Comparison of ENCODE assay signal across 33 cellular contexts in the genomic region with DNA sequence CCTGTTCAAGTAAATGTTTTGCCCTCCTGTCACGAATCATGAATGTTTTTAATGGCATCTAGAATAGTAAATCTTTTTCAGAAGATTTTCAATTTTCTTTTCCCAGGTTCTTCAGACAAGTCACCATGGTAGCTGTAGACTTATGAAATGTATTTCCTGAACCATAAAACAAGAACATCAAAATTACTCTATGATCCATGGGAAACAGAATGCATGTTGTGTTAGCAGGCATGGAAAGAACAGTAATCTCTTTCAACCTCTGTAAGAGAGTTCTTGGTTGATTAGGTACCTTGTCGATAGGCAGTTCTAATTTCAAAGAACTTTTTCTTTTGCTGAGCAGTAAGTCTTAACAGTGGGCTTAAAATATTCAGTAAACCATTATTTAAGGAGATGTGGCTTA. TPM values are rescaled to one million over a fixed set of nuclear protein-coding genes. Genes with fewer than 3 reads are reported as not detected.
"Had no signal": no experiment of that assay in that cellular context is flagged by ENCODE, and none has a peak within 500 bp of the region (broad histone marks: within the 10 kb centered on the region; RNA-seq: fewer than 3 reads in every experiment).

No MANE protein-coding gene starts in this region.

- H3K9me3 ChIP-seq: ascending aorta, breast epithelium had no signal

- H3K27ac ChIP-seq: breast epithelium had no signal

- H3K27me3 ChIP-seq: ascending aorta, breast epithelium had no signal

- H3K4me1 ChIP-seq: breast epithelium had no signal

- H3K36me3 ChIP-seq: breast epithelium had no signal

- DNase-seq: activated CD4-positive, alpha-beta T cell treated with anti-CD3 and anti-CD28 coated beads for 1 hour; activated CD4-positive, alpha-beta T cell treated with anti-CD3 and anti-CD28 coated beads, Interleukin-2, amount 10 ng/mL, durations not matched to agents 24 days and 14 days; activated CD4-positive, alpha-beta T cell treated with anti-CD3 and anti-CD28 coated beads, Interleukin-2, amount 50 U/mL, for 4 hours; activated CD4-positive, CD25-positive, alpha-beta regulatory T cell; activated CD8-positive, alpha-beta T cell treated with anti-CD3 and anti-CD28 coated beads for 36 hours; activated effector memory CD4-positive, alpha-beta T cell treated with anti-CD3 and anti-CD28 coated beads, Interleukin-2, amount 50 U/mL, for 16 hours; activated naive CD4-positive, alpha-beta T cell; activated naive CD4-positive, alpha-beta T cell treated with anti-CD3 and anti-CD28 coated beads, Interleukin-2, amount 50 U/mL, for 16 hours; activated naive CD8-positive, alpha-beta T cell treated with anti-CD3 and anti-CD28 coated beads for 36 hours; activated T-cell treated with anti-CD3 and anti-CD28 coated beads, Interleukin-2, amount 50 U/mL, for 1 hour; activated T-cell treated with anti-CD3 and anti-CD28 coated beads, Interleukin-2, amount 50 U/mL, for 72 hours; amygdala; cerebellar nuclear complex; NCI-H1092 treated with DMSO at 0.1 percent for 48 hours; NCI-H1417; NCI-H146; NCI-H187; NCI-H2029 treated with DMSO at 0.1 percent for 48 hours; NCI-H2107; NCI-H2171; NCI-H510A; NCI-H526; NCI-H748 treated with DMSO at 0.1 percent for 48 hours; NK-92 treated with Interleukin-12 subunit alpha and Interleukin-12 subunit beta, amount 100 ng/mL, for 24 hours; Right ventricle myocardium superior; SW 1271; T-helper 1 cell; T-helper 2 cell; T-helper 9 cell had no signal

- H3K4me3 Mint-ChIP-seq: activated CD4-positive, alpha-beta T cell treated with anti-CD3 and anti-CD28 coated beads, Interleukin-2, amount 10 ng/mL, durations not matched to agents 24 days and 14 days; activated CD8-positive, alpha-beta T cell treated with anti-CD3 and anti-CD28 coated beads for 36 hours; activated naive CD8-positive, alpha-beta T cell treated with anti-CD3 and anti-CD28 coated beads for 36 hours; activated T-cell treated with anti-CD3 and anti-CD28 coated beads, Interleukin-2, amount 50 U/mL, for 72 hours; activated T-helper 17 cell treated with anti-CD3 and anti-CD28 coated beads, Interleukin-2, amount 50 U/mL, for 72 hours had no signal

- H3K36me3 Mint-ChIP-seq: activated naive CD8-positive, alpha-beta T cell treated with anti-CD3 and anti-CD28 coated beads for 36 hours had no signal

- H3K4me1 Mint-ChIP-seq: activated CD4-positive, alpha-beta T cell treated with anti-CD3 and anti-CD28 coated beads, Interleukin-2, amount 10 ng/mL, durations not matched to agents 24 days and 14 days; activated T-helper 17 cell treated with anti-CD3 and anti-CD28 coated beads, Interleukin-2, amount 50 U/mL, for 72 hours had no signal

- H3K4me3 ChIP-seq: ascending aorta, breast epithelium had no signal

- H3K27ac Mint-ChIP-seq: activated CD4-positive, alpha-beta T cell treated with anti-CD3 and anti-CD28 coated beads, Interleukin-2, amount 10 ng/mL, durations not matched to agents 24 days and 14 days; activated CD8-positive, alpha-beta T cell treated with anti-CD3 and anti-CD28 coated beads for 36 hours; activated naive CD8-positive, alpha-beta T cell treated with anti-CD3 and anti-CD28 coated beads for 36 hours; activated T-cell treated with anti-CD3 and anti-CD28 coated beads, Interleukin-2, amount 50 U/mL, for 72 hours; activated T-helper 17 cell treated with anti-CD3 and anti-CD28 coated beads, Interleukin-2, amount 50 U/mL, for 72 hours had no signal

- ATAC-seq: activated CD8-positive, alpha-beta T cell treated with anti-CD3 and anti-CD28 coated beads for 36 hours; activated T-cell treated with anti-CD3 and anti-CD28 coated beads, Interleukin-2, amount 50 U/mL, for 72 hours; activated T-helper 17 cell treated with anti-CD3 and anti-CD28 coated beads, Interleukin-2, amount 50 U/mL, for 72 hours had no signal

- H3K27me3 Mint-ChIP-seq: activated CD4-positive, alpha-beta T cell treated with anti-CD3 and anti-CD28 coated beads, Interleukin-2, amount 10 ng/mL, durations not matched to agents 24 days and 14 days had no signal

- H3K9me3 Mint-ChIP-seq: activated CD4-positive, alpha-beta T cell treated with anti-CD3 and anti-CD28 coated beads, Interleukin-2, amount 10 ng/mL, durations not matched to agents 24 days and 14 days; activated CD8-positive, alpha-beta T cell treated with anti-CD3 and anti-CD28 coated beads for 36 hours; activated naive CD8-positive, alpha-beta T cell treated with anti-CD3 and anti-CD28 coated beads for 36 hours; activated T-cell treated with anti-CD3 and anti-CD28 coated beads, Interleukin-2, amount 50 U/mL, for 72 hours; activated T-helper 17 cell treated with anti-CD3 and anti-CD28 coated beads, Interleukin-2, amount 50 U/mL, for 72 hours had no signal

RNA-seq across cellular contexts. Expression of a gene that starts 22.9 kb away (rescaled TPM):
- total RNA-seq: activated CD4-positive, alpha-beta T cell treated with anti-CD3 and anti-CD28 coated beads, Interleukin-2, amount 10 ng/mL, durations not matched to agents 24 days and 14 days; activated CD8-positive, alpha-beta memory T cell treated with anti-CD3 and anti-CD28 coated beads for 36 hours; activated CD8-positive, alpha-beta T cell treated with anti-CD3 and anti-CD28 coated beads for 36 hours; activated naive CD8-positive, alpha-beta T cell treated with anti-CD3 and anti-CD28 coated beads for 36 hours; activated T-helper 17 cell treated with anti-CD3 and anti-CD28 coated beads, Interleukin-2, amount 50 U/mL, for 72 hours had no signal
